9 cellular contexts compared by ENCODE assay signal in genomic region chr4:183182873-183183725, GRCh38.
DNase-seq lines count a peak whose midpoint lies in the region; ATAC-seq, FAIRE-seq and TF ChIP-seq lines count a peak whose summit lies in the region.
"Had no signal": no experiment of that assay in that cellular context is flagged by ENCODE, and none has a peak within 500 bp of the region (broad histone marks: within the 10 kb centered on the region; RNA-seq: fewer than 3 reads in every experiment).

No MANE protein-coding gene starts in this region.

- H3K4me1 ChIP-seq in keratinocyte (ENCODE audit: control insufficient read depth, extremely low read depth, insufficient read depth, low read length): peaks cover 4% of the 10 kb centered on the region

- peaks cover 6% of the 10 kb centered on the region for H3K9me3 Mint-ChIP-seq in activated naive CD8-positive, alpha-beta T cell treated with anti-CD3 and anti-CD28 coated beads for 36 hours

- no peak overlapping the region for H3K27ac ChIP-seq in keratinocyte (ENCODE audit: control insufficient read depth, insufficient read depth, low read length)
- H3K27ac ChIP-seq: C4-2B had no signal

- H3K79me2 ChIP-seq in keratinocyte (ENCODE audit: control insufficient read depth, insufficient read depth, low read length): peaks cover 45% of the 10 kb centered on the region

- H4K20me1 ChIP-seq in keratinocyte (ENCODE audit: control insufficient read depth, extremely low read depth, insufficient read depth, low read length): no peaks in the 10 kb centered on the region

- no peak for ATAC-seq in HG03280 (IDR thresholded peaks at IDR 0.05; ENCODE audit: unreplicated experiment)

- H3K4me3 ChIP-seq in keratinocyte (ENCODE audit: control insufficient read depth in 2 of 3, extremely low read depth in 1 of 3, insufficient read depth in 2 of 3, low read depth in 1 of 3, low read length in 3 of 3): no peak overlapping the region

- H3K9me1 ChIP-seq in keratinocyte (ENCODE audit: control insufficient read depth, extremely low read depth, insufficient read depth, low read length): no peaks in the 10 kb centered on the region

- H3K27me3 ChIP-seq in keratinocyte (ENCODE audit: control insufficient read depth, extremely low read depth, insufficient read depth, low read length): no peaks in the 10 kb centered on the region

- DNase-seq in SHP77 (lab: John Stamatoyannopoulos, UW): peak; percentile 14 to 45
- no peak for DNase-seq in SHP77 treated with DMSO at 0.1 percent for 48 hours (lab: John Stamatoyannopoulos, UW)
- DNase-seq in NCI-H69 (lab: John Stamatoyannopoulos, UW): peak; percentile 95
- DNase-seq in activated naive CD8-positive, alpha-beta T cell treated with anti-CD3 and anti-CD28 coated beads for 36 hours: peak; percentile 4
- no peak for DNase-seq in keratinocyte (ENCODE audit: low read depth, low spot score)
- DNase-seq in NCI-H1105 treated with DMSO at 0.1 percent for 48 hours (lab: John Stamatoyannopoulos, UW): no peak
- DNase-seq in cortex of kidney (lab: John Stamatoyannopoulos, UW): no peak

- peak; percentile 85 for FAIRE-seq in keratinocyte (lab: Jason Lieb, UNC)

- TF ChIP-seq CTCF in keratinocyte (optimal IDR thresholded peaks at IDR 0.05 in 1 of 3, IDR thresholded peaks at IDR 0.05 in 1 of 3, conservative IDR thresholded peaks at IDR 0.05 in 1 of 3; ENCODE audit: extremely low read depth in 1 of 3, insufficient read depth in 2 of 3, low read length in 3 of 3): no peak

- H2AFZ ChIP-seq in keratinocyte (ENCODE audit: control insufficient read depth, low read length): no peak overlapping the region

- H3K36me3 ChIP-seq in keratinocyte (ENCODE audit: control insufficient read depth in 2 of 2, extremely low read depth in 1 of 2, insufficient read depth in 2 of 2, low read length in 2 of 2): no peaks in the 10 kb centered on the region

- dilution Hi-C loops in keratinocyte (cut with MboI; ENCODE audit: extremely low pct_ligation_motif_present, low sequenced_read_pairs): no loop called here

- peaks cover 4% of the 10 kb centered on the region for H3K4me1 Mint-ChIP-seq in activated naive CD8-positive, alpha-beta T cell treated with anti-CD3 and anti-CD28 coated beads for 36 hours

- H3K4me2 ChIP-seq in keratinocyte (ENCODE audit: control insufficient read depth, extremely low read depth, insufficient read depth, low read depth, low read length): peak overlapping the region; percentile 23

- peaks cover 17% of the 10 kb centered on the region for H3K27me3 Mint-ChIP-seq in activated naive CD8-positive, alpha-beta T cell treated with anti-CD3 and anti-CD28 coated beads for 36 hours

- H3K4me3 Mint-ChIP-seq in activated naive CD8-positive, alpha-beta T cell treated with anti-CD3 and anti-CD28 coated beads for 36 hours: no peak overlapping the region

- H3K9me3 ChIP-seq in keratinocyte (ENCODE audit: control insufficient read depth, low read depth, low read length): no peaks in the 10 kb centered on the region

- H3K36me3 Mint-ChIP-seq in activated naive CD8-positive, alpha-beta T cell treated with anti-CD3 and anti-CD28 coated beads for 36 hours: no peaks in the 10 kb centered on the region

- H3K27ac Mint-ChIP-seq in activated naive CD8-positive, alpha-beta T cell treated with anti-CD3 and anti-CD28 coated beads for 36 hours: no peak overlapping the region

- no peak overlapping the region for H3K9ac ChIP-seq in keratinocyte (ENCODE audit: control insufficient read depth, extremely low read depth, insufficient read depth, low read length)

Comparison
In these comparisons a context has a peak if more than half of its experiments do, and no peak if none do; other contexts are left out.
1. DNase-seq: peak in SHP77 (2 of 2), NCI-H69 (single experiment) and activated naive CD8-positive, alpha-beta T cell treated with anti-CD3 and anti-CD28 coated beads for 36 hours (single experiment); none in SHP77 treated with DMSO at 0.1 percent for 48 hours (single experiment), keratinocyte (single experiment), NCI-H1105 treated with DMSO at 0.1 percent for 48 hours (single experiment) and cortex of kidney (single experiment).